In the genomic region with DNA sequence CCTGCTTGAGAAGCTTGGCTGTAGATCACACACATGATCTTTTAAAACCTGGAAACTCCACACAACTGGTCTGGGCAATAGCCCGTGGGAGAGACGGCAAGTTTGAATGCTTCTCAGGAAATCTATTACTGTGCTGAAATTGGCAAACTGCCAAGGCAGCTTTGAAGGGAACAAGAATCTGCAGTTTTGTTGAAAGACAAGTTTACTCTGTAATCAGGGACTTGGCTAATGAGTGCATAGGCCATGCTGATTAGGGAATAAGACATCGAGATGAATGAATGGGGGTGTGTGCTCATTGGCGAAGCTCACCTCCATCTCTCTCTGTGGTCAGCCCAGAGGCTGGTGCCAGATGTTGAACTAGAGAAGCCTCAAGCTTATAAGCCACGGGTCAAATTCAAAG, we compare ENCODE assay signal across 11 cellular contexts.
A peak's percentile ranks its signal among the peaks of the same experiment; 100 is the strongest.
DNase-seq lines count a peak whose midpoint lies in the region; ATAC-seq and TF ChIP-seq lines count a peak whose summit lies in the region.
"Had no signal": no experiment of that assay in that cellular context is flagged by ENCODE, and none has a peak within 500 bp of the region (broad histone marks: within the 10 kb centered on the region; RNA-seq: fewer than 3 reads in every experiment).

No MANE protein-coding gene starts in this region.

- H3K36me3 ChIP-seq in MM.1S (replicated peaks; ENCODE audit: insufficient read depth, low read length): no peaks in the 10 kb centered on the region
- H3K36me3 ChIP-seq in adipocyte (ENCODE audit: control insufficient read depth, insufficient read depth, low read length, severe bottlenecking): no peaks in the 10 kb centered on the region
- no peaks in the 10 kb centered on the region for H3K36me3 ChIP-seq in kidney epithelial cell (ENCODE audit: control insufficient read depth, insufficient read depth, low read length)
- H3K36me3 ChIP-seq in Peyer's patch: no peaks in the 10 kb centered on the region

- in situ Hi-C loops in GM13977 (cut with MboI; ENCODE audit: low pct_unique_long_range_greater_than_20kb, low sequenced_read_pairs, unreplicated experiment): no loop called here

- no peaks in the 10 kb centered on the region for H3K27me3 ChIP-seq in MM.1S (replicated peaks; ENCODE audit: insufficient read depth, low read length)
- H3K27me3 ChIP-seq in adipocyte (replicated peaks; ENCODE audit: control insufficient read depth, insufficient read depth, low read length): no peaks in the 10 kb centered on the region
- no peaks in the 10 kb centered on the region for H3K27me3 ChIP-seq in kidney epithelial cell (ENCODE audit: control insufficient read depth, insufficient read depth, low read length)
- no peaks in the 10 kb centered on the region for H3K27me3 ChIP-seq in Peyer's patch

- H3K9me3 ChIP-seq in MM.1S (replicated peaks; ENCODE audit: insufficient read depth, low read length) (no peaks in the 10 kb centered on the region), adipocyte (ENCODE audit: control insufficient read depth, low read length) (no peaks in the 10 kb centered on the region), Peyer's patch (no peaks in the 10 kb centered on the region)

- no peaks in the 10 kb centered on the region for H3K9me2 ChIP-seq in MM.1S (replicated peaks; ENCODE audit: insufficient read depth, low read length)

- no peaks in the 10 kb centered on the region for H3K79me2 ChIP-seq in MM.1S (ENCODE audit: low read length)

- H3K4me1 ChIP-seq in MM.1S (ENCODE audit: low read length) (0 out of 2 replicates have a peak, but pooled peaks cover 4% of the 10 kb centered on the region), adipocyte (ENCODE audit: control insufficient read depth, insufficient read depth, low read length) (peaks cover 38% of the 10 kb centered on the region), Peyer's patch (no peaks in the 10 kb centered on the region)

- H4K20me1 ChIP-seq in MM.1S (ENCODE audit: insufficient read depth, low read length): no peaks in the 10 kb centered on the region

- no peak overlapping the region for H3K4me2 ChIP-seq in MM.1S (ENCODE audit: low read depth, low read length)

- H3K9ac ChIP-seq in MM.1S (ENCODE audit: low read length): no peak overlapping the region
- H3K9ac ChIP-seq in adipocyte (ENCODE audit: low read length): no peak overlapping the region

- no peak for TF ChIP-seq POLR2A in Peyer's patch (IDR thresholded peaks at IDR 0.05)

- TF ChIP-seq CTCF in AG09319 (IDR thresholded peaks at IDR 0.05; ENCODE audit: low read depth, low read length): no peak
- TF ChIP-seq CTCF in MM.1S (IDR thresholded peaks at IDR 0.05; ENCODE audit: low read length): no peak
- no peak for TF ChIP-seq CTCF in kidney epithelial cell (IDR thresholded peaks at IDR 0.05; ENCODE audit: insufficient read depth, low read length, poor library complexity, severe bottlenecking)
- TF ChIP-seq CTCF in GM20000 (IDR thresholded peaks at IDR 0.05; ENCODE audit: extremely low read depth, missing control alignments): no peak
- TF ChIP-seq CTCF in Peyer's patch (IDR thresholded peaks at IDR 0.05): no peak
- no peak for TF ChIP-seq CTCF in GM13977 (IDR thresholded peaks at IDR 0.05; ENCODE audit: extremely low read depth, insufficient read depth, missing control alignments)

- H3K4me3 ChIP-seq in MM.1S (ENCODE audit: low read length) (no peak overlapping the region), adipocyte (ENCODE audit: low read length) (no peak overlapping the region), kidney epithelial cell (ENCODE audit: low read depth, low read length) (no peak overlapping the region), Peyer's patch (no peak overlapping the region)

- no peaks in the 10 kb centered on the region for H3F3A ChIP-seq in MM.1S (ENCODE audit: insufficient read depth, low read length)

- H3K27ac ChIP-seq in MM.1S (ENCODE audit: low read length): no peak overlapping the region
- no peak overlapping the region for H3K27ac ChIP-seq in Peyer's patch

- no peak for ATAC-seq in GM19328 (IDR thresholded peaks at IDR 0.05; ENCODE audit: unreplicated experiment)

- H2AFZ ChIP-seq in MM.1S (ENCODE audit: low read length): no peak overlapping the region

- DNase-seq in AG09319 (ENCODE audit: extremely low read depth, low read depth) (peak; percentile 52), MM.1S (peak; percentile 19), adipocyte (ENCODE audit: low read depth) (peak; percentile 43), kidney epithelial cell (ENCODE audit: low read depth) (peak; percentile 37), GM20000 (ENCODE audit: low spot score) (no peak), Peyer's patch (no peak), GM13977 (ENCODE audit: low spot score) (no peak)
- DNase-seq: activated CD4-positive, alpha-beta T cell treated with anti-CD3 and anti-CD28 coated beads for 48 hours; CD4-positive, CD25-positive, alpha-beta regulatory T cell; NCI-H524 treated with DMSO at 0.1 percent for 48 hours had no signal

Comparison
In these comparisons a context has a peak if more than half of its experiments do, and no peak if none do; other contexts are left out.
1. DNase-seq: peak in AG09319 (single experiment), MM.1S (single experiment), adipocyte (single experiment) and kidney epithelial cell (single experiment); none in GM20000 (single experiment), Peyer's patch (0 of 3) and GM13977 (single experiment).